In the genomic region with DNA sequence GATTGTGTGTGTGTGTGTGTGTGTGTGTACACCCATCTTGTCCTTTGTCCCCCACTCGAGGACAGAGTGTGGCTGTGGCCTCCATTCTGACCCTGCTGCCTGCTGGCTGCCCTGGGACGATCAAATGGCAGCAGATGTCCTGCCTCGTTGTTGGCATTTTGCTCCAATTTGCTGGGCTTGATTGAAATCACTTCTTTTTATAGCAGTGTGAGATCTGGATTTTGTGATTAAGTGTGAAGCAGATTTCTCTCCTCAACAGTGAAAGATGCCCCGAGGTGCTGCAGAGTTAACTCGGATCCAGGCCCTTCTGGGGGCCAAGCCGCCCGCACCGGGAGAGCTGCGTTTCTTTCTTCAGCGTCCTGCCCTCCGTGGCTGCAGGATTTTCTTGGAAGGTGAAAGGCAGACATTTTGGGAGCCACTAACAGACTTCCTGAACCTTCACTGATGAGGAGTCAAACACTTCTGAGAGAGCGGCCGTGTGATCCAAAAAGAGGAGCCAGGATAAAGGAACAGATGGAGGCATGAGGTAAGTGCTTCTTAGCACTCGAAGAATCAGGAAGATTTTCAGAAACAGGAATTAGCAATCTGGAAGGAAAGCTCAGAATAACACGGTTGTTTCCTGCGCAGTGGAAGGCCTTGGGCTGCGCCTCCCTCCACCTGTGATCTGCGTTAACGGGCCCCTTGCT, we compare ENCODE assay signal across 22 cellular contexts.
DNase-seq lines count a peak whose midpoint lies in the region; FAIRE-seq and TF ChIP-seq lines count a peak whose summit lies in the region.
"Had no signal": no experiment of that assay in that cellular context is flagged by ENCODE, and none has a peak within 500 bp of the region (broad histone marks: within the 10 kb centered on the region; RNA-seq: fewer than 3 reads in every experiment).

No MANE protein-coding gene starts in this region.

- peak overlapping the region in 3 of 5 experiments; percentile 8 to 58 (median 29) for H3K4me3 Mint-ChIP-seq in brain
- no peak overlapping the region for H3K4me3 Mint-ChIP-seq in nephron progenitor cell
- H3K4me3 Mint-ChIP-seq: CD8-positive, alpha-beta memory T cell; T-helper 1 cell treated with Interleukin-12 subunit alpha and Interleukin-12 subunit beta and Interleukin-4 antibody, amounts not matched to agents 30 μg/mL and 1 μg/mL, for 36 hours had no signal

- no peaks in the 10 kb centered on the region for H4K20me1 ChIP-seq in BLaER1 treated with 17β-estradiol and CSF1 and Interleukin-3, amounts not matched to agents 10 nM and 100 nM

- H3K9ac ChIP-seq in BLaER1 treated with 17β-estradiol and CSF1 and Interleukin-3, amounts not matched to agents 10 nM and 100 nM, result no peak overlapping the region
- H3K9ac ChIP-seq in kidney (ENCODE audit: low read length in 2 of 2), result no peak overlapping the region
- H3K9ac ChIP-seq: KMS-11 had no signal

- no peak overlapping the region for H3K4me3 ChIP-seq in BLaER1 treated with 17β-estradiol and CSF1 and Interleukin-3, amounts not matched to agents 10 nM and 100 nM
- H3K4me3 ChIP-seq in kidney (ENCODE audit: low read length in 2 of 2), result no peak overlapping the region
- H3K4me3 ChIP-seq: SJSA1 had no signal

- FAIRE-seq in kidney (lab: Jason Lieb, UNC), result no peak

- DNase-seq in NCI-H1694 (lab: John Stamatoyannopoulos, UW), result peak; percentile 22
- DNase-seq in NCI-H1694 treated with DMSO at 0.1 percent for 48 hours (lab: John Stamatoyannopoulos, UW), result no peak
- DNase-seq in nephron progenitor cell, result no peak
- DNase-seq in iPS-NIHi7 (ENCODE audit: extremely low spot score), result no peak
- DNase-seq in COLO668 (lab: John Stamatoyannopoulos, UW; ENCODE audit: unreplicated experiment), result no peak
- no peak for DNase-seq in kidney
- DNase-seq: 8988T; CD8-positive, alpha-beta memory T cell; DMS79; GOT3; IMR-90; MV-4-11; NCI-H1105 treated with DMSO at 0.1 percent for 48 hours; NCI-H2081 treated with DMSO at 0.1 percent for 48 hours; NCI-H510A; NCI-H774 had no signal

- H3K27ac Mint-ChIP-seq in brain (peak overlapping the region; percentile 89 to 99 (median 92)), nephron progenitor cell (peak overlapping the region; percentile 22)
- H3K27ac Mint-ChIP-seq: CD8-positive, alpha-beta memory T cell; T-helper 1 cell treated with Interleukin-12 subunit alpha and Interleukin-12 subunit beta and Interleukin-4 antibody, amounts not matched to agents 30 μg/mL and 1 μg/mL, for 36 hours had no signal

- H3K4me1 ChIP-seq in BLaER1 treated with 17β-estradiol and CSF1 and Interleukin-3, amounts not matched to agents 10 nM and 100 nM, result peaks cover 49 to 100% (median 90%) of the 10 kb centered on the region in 10 experiments
- H3K4me1 ChIP-seq in kidney (ENCODE audit: control insufficient read depth in 1 of 2, insufficient read depth in 1 of 2, low read depth in 1 of 2, low read length in 2 of 2), result peaks cover 4 to 11% of the 10 kb centered on the region in 2 donors

- peak overlapping the region in 8 of 11 experiments; percentile 14 to 59 (median 46); a peak in 16 of 22 replicates for H3K4me2 ChIP-seq in BLaER1 treated with 17β-estradiol and CSF1 and Interleukin-3, amounts not matched to agents 10 nM and 100 nM
- H3K4me2 ChIP-seq: KMS-11 had no signal

- H3K9me3 Mint-ChIP-seq in brain (peaks cover 0 to 11% (median 0%) of the 10 kb centered on the region in 5 experiments), nephron progenitor cell (no peaks in the 10 kb centered on the region)

- peaks cover 0 to 10% (median 0%) of the 10 kb centered on the region in 11 experiments; a peak in 4 of 22 replicates for H3K27me3 ChIP-seq in BLaER1 treated with 17β-estradiol and CSF1 and Interleukin-3, amounts not matched to agents 10 nM and 100 nM
- H3K27me3 ChIP-seq: SJSA1 had no signal

- intact Hi-C loops in kidney (cut with DNase I), result no loop called here

- H3K9me3 ChIP-seq in BLaER1 treated with 17β-estradiol and CSF1 and Interleukin-3, amounts not matched to agents 10 nM and 100 nM (replicated peaks in 1 of 11), result no peaks in the 10 kb centered on the region
- H3K9me3 ChIP-seq in kidney (ENCODE audit: control insufficient read depth in 1 of 2, low read length in 2 of 2), result no peaks in the 10 kb centered on the region
- H3K9me3 ChIP-seq: SJSA1 had no signal

- H3K27ac ChIP-seq in BLaER1 treated with 17β-estradiol and CSF1 and Interleukin-3, amounts not matched to agents 10 nM and 100 nM, result no peak overlapping the region
- no peak overlapping the region for H3K27ac ChIP-seq in kidney (ENCODE audit: low read depth in 2 of 2, low read length in 2 of 2)
- H3K27ac ChIP-seq: C4-2B, KMS-11, SJSA1 had no signal

- peaks cover 13% of the 10 kb centered on the region for H3K27me3 Mint-ChIP-seq in brain
- H3K27me3 Mint-ChIP-seq in nephron progenitor cell (ENCODE audit: low read depth, poor library complexity), result peaks cover 28% of the 10 kb centered on the region

- no peaks in the 10 kb centered on the region for H3K36me3 ChIP-seq in BLaER1 treated with 17β-estradiol and CSF1 and Interleukin-3, amounts not matched to agents 10 nM and 100 nM
- no peaks in the 10 kb centered on the region for H3K36me3 ChIP-seq in kidney (ENCODE audit: control insufficient read depth in 1 of 2, insufficient read depth in 2 of 2, low read length in 2 of 2)
- H3K36me3 ChIP-seq: SJSA1 had no signal

- no peak for TF ChIP-seq CTCF in brain (conservative IDR thresholded peaks at IDR 0.05)
- TF ChIP-seq CTCF in nephron progenitor cell (IDR thresholded peaks at IDR 0.05), result no peak
- TF ChIP-seq CTCF in kidney (IDR thresholded peaks at IDR 0.05; ENCODE audit: borderline replicate concordance, extremely low read depth, insufficient read depth), result no peak

- H3K36me3 Mint-ChIP-seq in brain (no peaks in the 10 kb centered on the region), nephron progenitor cell (ENCODE audit: low read depth) (no peaks in the 10 kb centered on the region)
- H3K36me3 Mint-ChIP-seq: CD8-positive, alpha-beta memory T cell had no signal

- H3K4me1 Mint-ChIP-seq in brain (peaks cover 87% of the 10 kb centered on the region), nephron progenitor cell (peaks cover 75% of the 10 kb centered on the region)
- H3K4me1 Mint-ChIP-seq: CD8-positive, alpha-beta memory T cell had no signal
